Comparison of ENCODE assay signal across 32 cellular contexts in the genomic region with DNA sequence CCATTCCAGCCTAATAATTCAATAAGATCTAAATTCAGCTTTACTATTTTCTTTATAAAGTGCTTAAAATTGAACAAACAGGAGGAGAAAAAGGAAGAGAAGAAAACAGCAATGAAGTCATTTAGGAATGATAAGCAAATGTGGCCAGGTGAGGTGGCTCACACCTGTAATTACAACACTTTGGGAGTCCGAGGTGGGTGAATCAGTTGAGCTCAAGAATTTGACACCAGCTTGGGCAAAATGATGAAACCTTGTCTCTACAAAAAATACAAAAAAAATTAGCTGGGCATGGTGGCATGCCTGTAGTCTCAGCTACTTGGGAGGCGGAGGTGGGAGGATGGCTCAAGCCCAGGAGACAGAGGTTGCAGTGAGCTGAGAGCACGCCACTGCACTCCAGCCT.
"Had no signal": no experiment of that assay in that cellular context is flagged by ENCODE, and none has a peak within 500 bp of the region (broad histone marks: within the 10 kb centered on the region; RNA-seq: fewer than 3 reads in every experiment).

No MANE protein-coding gene starts in this region.

- H3K9me3 ChIP-seq: ascending aorta had no signal

- H3K4me1 Mint-ChIP-seq: activated B cell treated with CpG ODN at 0.5 μM for 24 hours; activated CD4-positive, alpha-beta memory T cell treated with anti-CD3 and anti-CD28 coated beads, Interleukin-2, amount 10 ng/mL, durations not matched to agents 7 days and 5 days; activated CD4-positive, alpha-beta T cell treated with anti-CD3 and anti-CD28 coated beads, Interleukin-2, amount 10 ng/mL, durations not matched to agents 24 days and 14 days; activated CD8-positive, alpha-beta memory T cell treated with anti-CD3 and anti-CD28 coated beads, Interleukin-2, amount 10 ng/mL, durations not matched to agents 7 days and 5 days; activated naive CD4-positive, alpha-beta T cell treated with anti-CD3 and anti-CD28 coated beads, Interleukin-2, amount 10 ng/mL, durations not matched to agents 7 days and 5 days; activated naive CD4-positive, alpha-beta T cell treated with anti-CD3 and anti-CD28 coated beads, Interleukin-2, amount 50 U/mL, for 24 hours; activated naive CD8-positive, alpha-beta T cell treated with anti-CD3 and anti-CD28 coated beads, Interleukin-2, amount 10 ng/mL, durations not matched to agents 7 days and 5 days; activated naive CD8-positive, alpha-beta T cell treated with anti-CD3 and anti-CD28 coated beads, Interleukin-2, amount 50 U/mL, for 24 hours; brain had no signal

- H3K36me3 ChIP-seq: ascending aorta had no signal

- H3K4me3 ChIP-seq: ascending aorta had no signal

- ATAC-seq: activated CD8-positive, alpha-beta memory T cell treated with anti-CD3 and anti-CD28 coated beads, Interleukin-2, amount 10 ng/mL, durations not matched to agents 7 days and 5 days; activated CD8-positive, alpha-beta T cell treated with anti-CD3 and anti-CD28 coated beads, Interleukin-2, amount 10 ng/mL, durations not matched to agents 7 days and 5 days; activated naive CD8-positive, alpha-beta T cell treated with anti-CD3 and anti-CD28 coated beads, Interleukin-2, amount 50 U/mL, for 24 hours had no signal

- H3K27ac Mint-ChIP-seq: activated B cell treated with CpG ODN at 0.5 μM for 24 hours; activated CD4-positive, alpha-beta memory T cell treated with anti-CD3 and anti-CD28 coated beads, Interleukin-2, amount 10 ng/mL, durations not matched to agents 7 days and 5 days; activated CD4-positive, alpha-beta T cell treated with anti-CD3 and anti-CD28 coated beads, Interleukin-2, amount 10 ng/mL, durations not matched to agents 24 days and 14 days; activated CD8-positive, alpha-beta memory T cell treated with anti-CD3 and anti-CD28 coated beads, Interleukin-2, amount 10 ng/mL, durations not matched to agents 7 days and 5 days; activated CD8-positive, alpha-beta T cell treated with anti-CD3 and anti-CD28 coated beads, Interleukin-2, amount 10 ng/mL, durations not matched to agents 7 days and 5 days; activated naive CD4-positive, alpha-beta T cell treated with anti-CD3 and anti-CD28 coated beads, Interleukin-2, amount 10 ng/mL, durations not matched to agents 7 days and 5 days; activated naive CD4-positive, alpha-beta T cell treated with anti-CD3 and anti-CD28 coated beads, Interleukin-2, amount 50 U/mL, for 24 hours; activated naive CD8-positive, alpha-beta T cell; activated naive CD8-positive, alpha-beta T cell treated with anti-CD3 and anti-CD28 coated beads, Interleukin-2, amount 10 ng/mL, durations not matched to agents 7 days and 5 days; activated naive CD8-positive, alpha-beta T cell treated with anti-CD3 and anti-CD28 coated beads, Interleukin-2, amount 50 U/mL, for 24 hours; activated T-cell treated with anti-CD3 and anti-CD28 coated beads, Interleukin-2, amount 50 U/mL, for 24 hours; activated T-helper 2 cell treated with anti-CD3 and anti-CD28 coated beads, Interferon-gamma antibody, Interleukin-2, Interleukin-4, amounts not matched to agents 10 μg/mL and 5 μg/mL and 100 μg/mL, durations not matched to agents 14 hours and 24 hours and 36 hours; brain; T-helper 1 cell treated with Interleukin-12 subunit alpha and Interleukin-12 subunit beta and Interleukin-4 antibody, amounts not matched to agents 30 μg/mL and 1 μg/mL, for 36 hours; T-helper 2 cell treated with Interferon-gamma antibody and Interleukin-4, amounts not matched to agents 5 μg/mL and 100 μg/mL, for 36 hours had no signal

- H3K4me1 ChIP-seq: ascending aorta had no signal

- H3K9me3 Mint-ChIP-seq: activated B cell treated with CpG ODN at 0.5 μM for 24 hours; activated CD4-positive, alpha-beta memory T cell treated with anti-CD3 and anti-CD28 coated beads, Interleukin-2, amount 10 ng/mL, durations not matched to agents 7 days and 5 days; activated CD4-positive, alpha-beta T cell treated with anti-CD3 and anti-CD28 coated beads, Interleukin-2, amount 10 ng/mL, durations not matched to agents 24 days and 14 days; activated naive CD4-positive, alpha-beta T cell treated with anti-CD3 and anti-CD28 coated beads, Interleukin-2, amount 10 ng/mL, durations not matched to agents 7 days and 5 days; activated naive CD4-positive, alpha-beta T cell treated with anti-CD3 and anti-CD28 coated beads, Interleukin-2, amount 50 U/mL, for 24 hours; activated naive CD8-positive, alpha-beta T cell treated with anti-CD3 and anti-CD28 coated beads, Interleukin-2, amount 10 ng/mL, durations not matched to agents 7 days and 5 days; activated naive CD8-positive, alpha-beta T cell treated with anti-CD3 and anti-CD28 coated beads, Interleukin-2, amount 50 U/mL, for 24 hours; activated T-cell treated with anti-CD3 and anti-CD28 coated beads, Interleukin-2, amount 50 U/mL, for 24 hours; activated T-helper 2 cell treated with anti-CD3 and anti-CD28 coated beads, Interferon-gamma antibody, Interleukin-2, Interleukin-4, amounts not matched to agents 10 μg/mL and 5 μg/mL and 100 μg/mL, durations not matched to agents 14 hours and 24 hours and 36 hours; brain; T-helper 1 cell treated with Interleukin-12 subunit alpha and Interleukin-12 subunit beta and Interleukin-4 antibody, amounts not matched to agents 30 μg/mL and 1 μg/mL, for 36 hours; T-helper 2 cell treated with Interferon-gamma antibody and Interleukin-4, amounts not matched to agents 5 μg/mL and 100 μg/mL, for 36 hours had no signal

- H3K27me3 Mint-ChIP-seq: activated B cell treated with CpG ODN at 0.5 μM for 24 hours; activated CD4-positive, alpha-beta memory T cell treated with anti-CD3 and anti-CD28 coated beads, Interleukin-2, amount 10 ng/mL, durations not matched to agents 7 days and 5 days; activated CD4-positive, alpha-beta T cell treated with anti-CD3 and anti-CD28 coated beads, Interleukin-2, amount 10 ng/mL, durations not matched to agents 24 days and 14 days; activated CD8-positive, alpha-beta memory T cell treated with anti-CD3 and anti-CD28 coated beads, Interleukin-2, amount 10 ng/mL, durations not matched to agents 7 days and 5 days; activated naive CD4-positive, alpha-beta T cell treated with anti-CD3 and anti-CD28 coated beads, Interleukin-2, amount 10 ng/mL, durations not matched to agents 7 days and 5 days; activated naive CD4-positive, alpha-beta T cell treated with anti-CD3 and anti-CD28 coated beads, Interleukin-2, amount 50 U/mL, for 24 hours; activated naive CD8-positive, alpha-beta T cell; activated naive CD8-positive, alpha-beta T cell treated with anti-CD3 and anti-CD28 coated beads, Interleukin-2, amount 10 ng/mL, durations not matched to agents 7 days and 5 days; activated naive CD8-positive, alpha-beta T cell treated with anti-CD3 and anti-CD28 coated beads, Interleukin-2, amount 50 U/mL, for 24 hours; activated T-cell treated with anti-CD3 and anti-CD28 coated beads, Interleukin-2, amount 50 U/mL, for 24 hours; brain had no signal

- H3K36me3 Mint-ChIP-seq: activated CD8-positive, alpha-beta memory T cell treated with anti-CD3 and anti-CD28 coated beads, Interleukin-2, amount 10 ng/mL, durations not matched to agents 7 days and 5 days; activated naive CD8-positive, alpha-beta T cell treated with anti-CD3 and anti-CD28 coated beads, Interleukin-2, amount 10 ng/mL, durations not matched to agents 7 days and 5 days; brain had no signal

- H3K27ac ChIP-seq: ascending aorta, VCaP had no signal

- H3K4me3 Mint-ChIP-seq: activated B cell treated with CpG ODN at 0.5 μM for 24 hours; activated CD4-positive, alpha-beta memory T cell treated with anti-CD3 and anti-CD28 coated beads, Interleukin-2, amount 10 ng/mL, durations not matched to agents 7 days and 5 days; activated CD4-positive, alpha-beta T cell treated with anti-CD3 and anti-CD28 coated beads, Interleukin-2, amount 10 ng/mL, durations not matched to agents 24 days and 14 days; activated CD8-positive, alpha-beta memory T cell treated with anti-CD3 and anti-CD28 coated beads, Interleukin-2, amount 10 ng/mL, durations not matched to agents 7 days and 5 days; activated CD8-positive, alpha-beta T cell treated with anti-CD3 and anti-CD28 coated beads, Interleukin-2, amount 10 ng/mL, durations not matched to agents 7 days and 5 days; activated naive CD4-positive, alpha-beta T cell treated with anti-CD3 and anti-CD28 coated beads, Interleukin-2, amount 10 ng/mL, durations not matched to agents 7 days and 5 days; activated naive CD4-positive, alpha-beta T cell treated with anti-CD3 and anti-CD28 coated beads, Interleukin-2, amount 50 U/mL, for 24 hours; activated naive CD8-positive, alpha-beta T cell; activated naive CD8-positive, alpha-beta T cell treated with anti-CD3 and anti-CD28 coated beads, Interleukin-2, amount 10 ng/mL, durations not matched to agents 7 days and 5 days; activated naive CD8-positive, alpha-beta T cell treated with anti-CD3 and anti-CD28 coated beads, Interleukin-2, amount 50 U/mL, for 24 hours; activated T-cell treated with anti-CD3 and anti-CD28 coated beads, Interleukin-2, amount 50 U/mL, for 24 hours; brain; T-helper 1 cell treated with Interleukin-12 subunit alpha and Interleukin-12 subunit beta and Interleukin-4 antibody, amounts not matched to agents 30 μg/mL and 1 μg/mL, for 36 hours; T-helper 2 cell treated with Interferon-gamma antibody and Interleukin-4, amounts not matched to agents 5 μg/mL and 100 μg/mL, for 36 hours had no signal

- H3K27me3 ChIP-seq: ascending aorta had no signal

- DNase-seq: activated B cell treated with CpG ODN at 0.5 μM for 24 hours; activated CD4-positive, alpha-beta memory T cell treated with anti-CD3 and anti-CD28 coated beads, Interleukin-2, amount 10 ng/mL, durations not matched to agents 7 days and 5 days; activated CD4-positive, alpha-beta T cell treated with anti-CD3 and anti-CD28 coated beads for 4 hours; activated CD4-positive, alpha-beta T cell treated with anti-CD3 and anti-CD28 coated beads, Interleukin-2, amount 10 ng/mL, durations not matched to agents 24 days and 14 days; activated CD4-positive, alpha-beta T cell treated with anti-CD3 and anti-CD28 coated beads, Interleukin-2, amount 50 U/mL, for 48 hours; activated CD4-positive, CD25-positive, alpha-beta regulatory T cell treated with anti-CD3 and anti-CD28 coated beads, Interleukin-2, amount 50 U/mL, for 72 hours; activated CD8-positive, alpha-beta memory T cell treated with anti-CD3 and anti-CD28 coated beads for 24 hours; activated CD8-positive, alpha-beta memory T cell treated with anti-CD3 and anti-CD28 coated beads, Interleukin-2, amount 10 ng/mL, durations not matched to agents 7 days and 5 days; activated CD8-positive, alpha-beta memory T cell treated with anti-CD3 and anti-CD28 coated beads, Interleukin-2, amount 50 U/mL, for 48 hours; activated CD8-positive, alpha-beta T cell treated with anti-CD3 and anti-CD28 coated beads, Interleukin-2, amount 10 ng/mL, durations not matched to agents 7 days and 5 days; activated effector memory CD4-positive, alpha-beta T cell treated with Interleukin-2 at 50 U/mL for 16 hours; activated gamma-delta T cell; activated naive CD4-positive, alpha-beta T cell treated with anti-CD3 and anti-CD28 coated beads, Interleukin-2, amount 10 ng/mL, durations not matched to agents 7 days and 5 days; activated naive CD4-positive, alpha-beta T cell treated with Interleukin-2 at 50 U/mL for 16 hours; activated naive CD8-positive, alpha-beta T cell treated with anti-CD3 and anti-CD28 coated beads, Interleukin-2, amount 10 ng/mL, durations not matched to agents 7 days and 5 days; activated naive CD8-positive, alpha-beta T cell treated with anti-CD3 and anti-CD28 coated beads, Interleukin-2, amount 50 U/mL, for 24 hours; activated T-cell treated with anti-CD3 and anti-CD28 coated beads, Interleukin-2, amount 50 U/mL, for 24 hours; activated T-cell treated with anti-CD3 and anti-CD28 coated beads, Interleukin-2, amount 50 U/mL, for 48 hours; amygdala; anterior cingulate cortex; central memory CD4-positive, alpha-beta T cell; T-helper 1 cell; T-helper 2 cell; T-helper 9 cell had no signal
